Comparison of ENCODE assay signal across 8 cellular contexts in genomic region chr18:5296706-5297320, GRCh38. TPM values are rescaled to one million over a fixed set of nuclear protein-coding genes. Genes with fewer than 3 reads are reported as not detected.
DNase-seq lines count a peak whose midpoint lies in the region; ATAC-seq and TF ChIP-seq lines count a peak whose summit lies in the region.

No MANE protein-coding gene starts in this region.

- H3K27ac ChIP-seq in sigmoid colon, result peak overlapping the region; percentile 98 to 100 (median 100)

- 4% methylated on average over 36 of the region's 36 CpGs for WGBS in sigmoid colon, 2 donors

- DNase-seq in GM13977 (ENCODE audit: low spot score) (peak; percentile 51), NCI-H146 treated with DMSO at 0.1 percent for 48 hours (lab: John Stamatoyannopoulos, UW; ENCODE audit: unreplicated experiment) (peak; percentile 76), T-helper 9 cell (peak; percentile 58), brain pericyte (ENCODE audit: low read depth, low spot score) (peak; percentile 63), sigmoid colon (peak; percentile 92), cortex of kidney (lab: John Stamatoyannopoulos, UW) (no peak)

- intact Hi-C loops in sigmoid colon (cut with DNase I), result loop anchor here (1.0 to 10.0 kb wide), 3 partner anchors 59 to 245 kb away; partner anchors contain the start of gene EPB41L3

- H3K27me3 ChIP-seq in sigmoid colon, result no peaks in the 10 kb centered on the region

- H3K36me3 ChIP-seq in sigmoid colon, result peaks cover 0 to under 1% (median under 1%) of the 10 kb centered on the region in 4 donors

- no peak for TF ChIP-seq CTCF in GM13977 (IDR thresholded peaks at IDR 0.05; ENCODE audit: extremely low read depth, insufficient read depth, missing control alignments)
- TF ChIP-seq CTCF in sigmoid colon (IDR thresholded peaks at IDR 0.05), result no peak

- no peak for TF ChIP-seq EP300 in sigmoid colon (IDR thresholded peaks at IDR 0.05)

- TF ChIP-seq POLR2A in sigmoid colon (IDR thresholded peaks at IDR 0.05), result peak; percentile 40 to 52

- in situ Hi-C loops in GM13977 (cut with MboI; ENCODE audit: low pct_unique_long_range_greater_than_20kb, low sequenced_read_pairs, unreplicated experiment), result no loop called here

- ATAC-seq in HG02885 (IDR thresholded peaks at IDR 0.05; ENCODE audit: poor library complexity, unreplicated experiment), result peak; percentile 14

- no peaks in the 10 kb centered on the region for H3K9me3 ChIP-seq in sigmoid colon

- H3K4me3 ChIP-seq in iPS-11a (ENCODE audit: low read depth, low read length), result peak overlapping the region; percentile 64
- H3K4me3 ChIP-seq in sigmoid colon, result peak overlapping the region; percentile 83 to 96 (median 88)

- H3K4me1 ChIP-seq in sigmoid colon, result peaks cover 0 to 17% (median 12%) of the 10 kb centered on the region in 4 donors

RNA-seq across cellular contexts. Expression of gene ZBTB14, which starts 1.3 kb away (rescaled TPM):
- total RNA-seq in sigmoid colon, result 10 to 100 TPM in 3 of 4 donors, 1 to 10 TPM in 1; 9.9 to 16.1 (median 13.4) TPM
- 1 to 10 TPM; 5.3 to 8.8 (median 7.8) TPM for polyA plus RNA-seq in sigmoid colon
